33 cellular contexts compared by ENCODE assay signal in genomic region chr17:70678889-70679288, GRCh38.
"Had no signal": no experiment of that assay in that cellular context is flagged by ENCODE, and none has a peak within 500 bp of the region (broad histone marks: within the 10 kb centered on the region; RNA-seq: fewer than 3 reads in every experiment).

No MANE protein-coding gene starts in this region.

- H3K4me1 Mint-ChIP-seq: activated B cell treated with CpG ODN at 0.5 μM for 24 hours; activated naive CD4-positive, alpha-beta T cell treated with anti-CD3 and anti-CD28 coated beads, Interleukin-2, amount 50 U/mL, for 24 hours; activated naive CD8-positive, alpha-beta T cell treated with anti-CD3 and anti-CD28 coated beads for 36 hours; activated naive CD8-positive, alpha-beta T cell treated with anti-CD3 and anti-CD28 coated beads, Interleukin-2, amount 50 U/mL, for 24 hours; T-helper 17 cell had no signal

- H3K36me3 ChIP-seq: ascending aorta, breast epithelium, cardiac muscle cell, colonic mucosa, esophagus squamous epithelium, gastroesophageal sphincter, WERI-Rb-1 had no signal

- H3K27me3 ChIP-seq: ascending aorta, cardiac muscle cell, colonic mucosa had no signal

- H3K27me3 Mint-ChIP-seq: activated B cell treated with CpG ODN at 0.5 μM for 24 hours; activated CD8-positive, alpha-beta T cell treated with anti-CD3 and anti-CD28 coated beads for 36 hours; activated naive CD4-positive, alpha-beta T cell treated with anti-CD3 and anti-CD28 coated beads, Interleukin-2, amount 50 U/mL, for 24 hours; activated naive CD8-positive, alpha-beta T cell treated with anti-CD3 and anti-CD28 coated beads for 36 hours; brain had no signal

- H3K36me3 Mint-ChIP-seq: activated naive CD4-positive, alpha-beta T cell treated with anti-CD3 and anti-CD28 coated beads, Interleukin-2, amount 50 U/mL, for 24 hours; activated naive CD8-positive, alpha-beta T cell treated with anti-CD3 and anti-CD28 coated beads for 36 hours; brain had no signal

- H3K4me1 ChIP-seq: ascending aorta, breast epithelium, colonic mucosa, esophagus squamous epithelium, gastroesophageal sphincter had no signal

- ATAC-seq: activated CD4-positive, CD25-positive, alpha-beta regulatory T cell treated with anti-CD3 and anti-CD28 coated beads, Interleukin-2, amount 50 U/mL, for 24 hours; activated CD8-positive, alpha-beta T cell treated with anti-CD3 and anti-CD28 coated beads for 36 hours; activated naive CD8-positive, alpha-beta T cell treated with anti-CD3 and anti-CD28 coated beads, Interleukin-2, amount 50 U/mL, for 24 hours; activated T-cell treated with anti-CD3 and anti-CD28 coated beads, Interleukin-2, amount 50 U/mL, for 4 hours; gastroesophageal sphincter; T-helper 17 cell had no signal

- H3K4me3 Mint-ChIP-seq: activated B cell treated with CpG ODN at 0.5 μM for 24 hours; activated CD8-positive, alpha-beta T cell treated with anti-CD3 and anti-CD28 coated beads for 36 hours; activated naive CD4-positive, alpha-beta T cell treated with anti-CD3 and anti-CD28 coated beads for 36 hours; activated naive CD4-positive, alpha-beta T cell treated with anti-CD3 and anti-CD28 coated beads, Interleukin-2, amount 50 U/mL, for 24 hours; activated naive CD8-positive, alpha-beta T cell treated with anti-CD3 and anti-CD28 coated beads for 36 hours; activated naive CD8-positive, alpha-beta T cell treated with anti-CD3 and anti-CD28 coated beads, Interleukin-2, amount 50 U/mL, for 24 hours; activated T-cell treated with anti-CD3 and anti-CD28 coated beads, Interleukin-2, amount 50 U/mL, for 4 hours; brain; T-helper 17 cell; T-helper 2 cell treated with Interferon-gamma antibody and Interleukin-4, amounts not matched to agents 5 μg/mL and 100 μg/mL, for 36 hours had no signal

- H3K27ac ChIP-seq: ascending aorta, breast epithelium, cardiac muscle cell, colonic mucosa, epithelial cell of prostate, esophagus squamous epithelium, gastroesophageal sphincter, WERI-Rb-1 had no signal

- DNase-seq: activated B cell treated with CpG ODN at 0.5 μM for 24 hours; activated CD4-positive, alpha-beta T cell treated with anti-CD3 and anti-CD28 coated beads for 48 hours; activated CD4-positive, alpha-beta T cell treated with anti-CD3 and anti-CD28 coated beads, Interleukin-2, amount 50 U/mL, for 1 hour; activated CD4-positive, alpha-beta T cell treated with anti-CD3 and anti-CD28 coated beads, Interleukin-2, amount 50 U/mL, for 48 hours; activated CD8-positive, alpha-beta memory T cell treated with anti-CD3 and anti-CD28 coated beads for 24 hours; activated CD8-positive, alpha-beta T cell treated with anti-CD3 and anti-CD28 coated beads for 36 hours; activated effector memory CD4-positive, alpha-beta T cell treated with anti-CD3 and anti-CD28 coated beads, Interleukin-2, amount 50 U/mL, for 16 hours; activated naive CD4-positive, alpha-beta T cell treated with anti-CD3 and anti-CD28 coated beads for 36 hours; activated naive CD8-positive, alpha-beta T cell treated with anti-CD3 and anti-CD28 coated beads for 36 hours; activated naive CD8-positive, alpha-beta T cell treated with anti-CD3 and anti-CD28 coated beads, Interleukin-2, amount 50 U/mL, for 24 hours; activated T-cell treated with anti-CD3 and anti-CD28 coated beads, Interleukin-2, amount 50 U/mL, for 4 hours; central memory CD4-positive, alpha-beta T cell; cerebellar nuclear complex; colonic mucosa; effector CD8-positive, alpha-beta T cell; esophagus squamous epithelium; foreskin melanocyte; T-helper 1 cell; T-helper 17 cell; T1000; WERI-Rb-1 had no signal

- H3K9me3 ChIP-seq: ascending aorta, breast epithelium, colonic mucosa, esophagus squamous epithelium, gastroesophageal sphincter had no signal

- FAIRE-seq: endometrium, endothelial cell of umbilical vein had no signal

- H3K27ac Mint-ChIP-seq: activated B cell treated with CpG ODN at 0.5 μM for 24 hours; activated CD8-positive, alpha-beta T cell treated with anti-CD3 and anti-CD28 coated beads for 36 hours; activated naive CD4-positive, alpha-beta T cell treated with anti-CD3 and anti-CD28 coated beads for 36 hours; activated naive CD4-positive, alpha-beta T cell treated with anti-CD3 and anti-CD28 coated beads, Interleukin-2, amount 50 U/mL, for 24 hours; activated naive CD8-positive, alpha-beta T cell treated with anti-CD3 and anti-CD28 coated beads for 36 hours; activated naive CD8-positive, alpha-beta T cell treated with anti-CD3 and anti-CD28 coated beads, Interleukin-2, amount 50 U/mL, for 24 hours; activated T-helper 2 cell treated with anti-CD3 and anti-CD28 coated beads, Interferon-gamma antibody, Interleukin-2, Interleukin-4, amounts not matched to agents 10 μg/mL and 5 μg/mL and 100 μg/mL, durations not matched to agents 14 hours and 24 hours and 36 hours; T-helper 17 cell; T-helper 2 cell treated with Interferon-gamma antibody and Interleukin-4, amounts not matched to agents 5 μg/mL and 100 μg/mL, for 36 hours had no signal

- H3K4me3 ChIP-seq: ascending aorta, breast epithelium, cardiac muscle cell, colonic mucosa, esophagus squamous epithelium, gastroesophageal sphincter had no signal

- H3K9me3 Mint-ChIP-seq: activated B cell treated with CpG ODN at 0.5 μM for 24 hours; activated CD8-positive, alpha-beta T cell treated with anti-CD3 and anti-CD28 coated beads for 36 hours; activated naive CD4-positive, alpha-beta T cell treated with anti-CD3 and anti-CD28 coated beads for 36 hours; activated naive CD4-positive, alpha-beta T cell treated with anti-CD3 and anti-CD28 coated beads, Interleukin-2, amount 50 U/mL, for 24 hours; activated naive CD8-positive, alpha-beta T cell treated with anti-CD3 and anti-CD28 coated beads for 36 hours; activated naive CD8-positive, alpha-beta T cell treated with anti-CD3 and anti-CD28 coated beads, Interleukin-2, amount 50 U/mL, for 24 hours; activated T-cell treated with anti-CD3 and anti-CD28 coated beads, Interleukin-2, amount 50 U/mL, for 4 hours; activated T-helper 2 cell treated with anti-CD3 and anti-CD28 coated beads, Interferon-gamma antibody, Interleukin-2, Interleukin-4, amounts not matched to agents 10 μg/mL and 5 μg/mL and 100 μg/mL, durations not matched to agents 14 hours and 24 hours and 36 hours; brain; T-helper 2 cell treated with Interferon-gamma antibody and Interleukin-4, amounts not matched to agents 5 μg/mL and 100 μg/mL, for 36 hours had no signal
